In the genomic region with DNA sequence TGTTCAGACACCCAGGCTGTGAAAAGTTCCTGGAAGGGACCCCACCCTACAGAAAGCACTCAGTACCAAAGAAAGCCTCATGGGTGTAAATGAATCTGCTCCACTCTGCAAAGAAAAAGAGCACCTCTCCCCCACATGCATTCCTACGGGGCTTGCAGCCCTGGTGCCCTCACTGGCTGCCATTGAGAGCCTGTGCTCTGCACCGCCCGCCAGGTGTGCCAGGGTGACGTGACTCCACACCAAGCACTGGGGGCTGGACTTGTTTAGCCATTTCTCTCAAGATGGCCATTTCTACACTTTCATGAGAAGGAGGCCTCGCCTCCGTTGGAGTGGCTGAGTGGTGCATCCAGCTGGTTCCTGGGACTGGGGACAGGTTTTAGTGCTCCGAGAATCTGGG, we compare ENCODE assay signal across 26 cellular contexts.
A peak's percentile ranks its signal among the peaks of the same experiment; 100 is the strongest.
DNase-seq lines count a peak whose midpoint lies in the region; ATAC-seq, FAIRE-seq and TF ChIP-seq lines count a peak whose summit lies in the region.
"Had no signal": no experiment of that assay in that cellular context is flagged by ENCODE, and none has a peak within 500 bp of the region (broad histone marks: within the 10 kb centered on the region; RNA-seq: fewer than 3 reads in every experiment).

No MANE protein-coding gene starts in this region.

- H3K9ac ChIP-seq in H1 (replicated peaks in 1 of 4; ENCODE audit: extremely low read depth in 1 of 4, low read depth in 3 of 4, low read length in 3 of 4) (no peak overlapping the region), neuronal stem cell (ENCODE audit: low read depth, low read length, poor library complexity) (no peak overlapping the region)
- H3K9ac ChIP-seq: KMS-11 had no signal

- no peak overlapping the region for H3K4ac ChIP-seq in H1 (replicated peaks; ENCODE audit: insufficient read length, low read depth, low read length)
- no peak overlapping the region for H3K4ac ChIP-seq in neuronal stem cell (ENCODE audit: low read length)

- H2BK120ac ChIP-seq in H1 (replicated peaks; ENCODE audit: low read depth, low read length) (no peak overlapping the region), neuronal stem cell (ENCODE audit: low read depth, low read length) (no peak overlapping the region)

- H2AFZ ChIP-seq in H1 (ENCODE audit: low read length) (no peak overlapping the region), neuronal stem cell (ENCODE audit: low read length) (no peak overlapping the region)

- no peak for TF ChIP-seq EP300 in H1 (IDR thresholded peaks at IDR 0.05; ENCODE audit: borderline replicate concordance in 1 of 2, low read depth in 2 of 2, low read length in 2 of 2)

- TF ChIP-seq POLR2A in H1 (IDR thresholded peaks at IDR 0.05; ENCODE audit: control extremely low read depth in 1 of 2, low read depth in 2 of 2, low read length in 2 of 2), result no peak

- intact Hi-C loops in aorta (cut with DNase I) (no loop called here), upper lobe of right lung (cut with DNase I) (no loop called here)

- 82% methylated on average over 7 of the region's 7 CpGs; no CpG with 5 or more reads in 1 of the 2 experiments for WGBS in H1 (ENCODE audit: extremely low coverage in 1 of 2, insufficient coverage in 1 of 2, insufficient read length in 1 of 2, insufficient replicate concordance in 2 of 2, low coverage in 1 of 2, low lambda C conversion rate in 2 of 2, missing lambda C conversion rate in 1 of 2), 2 experiments
- no CpG with 5 or more reads among the region's 7 CpGs for WGBS in neuronal stem cell (ENCODE audit: extremely low coverage in 2 of 2, insufficient read length in 2 of 2, insufficient replicate concordance in 1 of 2), 2 donors
- 94 to 96% methylated on average over 7 of the region's 7 CpGs for WGBS in aorta, 2 donors

- H3K18ac ChIP-seq in H1 (ENCODE audit: extremely low read depth, low read length) (no peak overlapping the region), neuronal stem cell (ENCODE audit: low read length) (peak overlapping the region; percentile 21)

- H2BK12ac ChIP-seq in H1 (ENCODE audit: low read depth, low read length), result peak overlapping the region; percentile 23; the same call in 1 of the 2 replicates
- no peak overlapping the region for H2BK12ac ChIP-seq in neuronal stem cell (ENCODE audit: low read length)

- H3K9me3 ChIP-seq in H1 (ENCODE audit: insufficient read depth in 2 of 2, low read depth in 1 of 2, low read length in 1 of 2) (peaks cover 0 to 2% of the 10 kb centered on the region in 2 experiments; a peak in 1 of 4 replicates), neuronal stem cell (replicated peaks in 1 of 2; ENCODE audit: control insufficient read depth in 2 of 2, insufficient read depth in 1 of 2, low read depth in 1 of 2, low read length in 2 of 2) (no peaks in the 10 kb centered on the region), aorta (ENCODE audit: control insufficient read depth, low read length) (no peaks in the 10 kb centered on the region), upper lobe of right lung (no peaks in the 10 kb centered on the region)

- TF ChIP-seq CTCF in H1 (IDR thresholded peaks at IDR 0.05; ENCODE audit: control extremely low read depth in 1 of 3, insufficient read depth in 1 of 3, low read depth in 1 of 3, low read length in 3 of 3) (no peak), upper lobe of right lung (IDR thresholded peaks at IDR 0.05) (no peak)

- H3K36me3 Mint-ChIP-seq in activated CD8-positive, alpha-beta memory T cell treated with anti-CD3 and anti-CD28 coated beads, Interleukin-2, amount 10 ng/mL, durations not matched to agents 7 days and 5 days, result no peaks in the 10 kb centered on the region

- H3K4me1 Mint-ChIP-seq in activated CD8-positive, alpha-beta memory T cell treated with anti-CD3 and anti-CD28 coated beads, Interleukin-2, amount 10 ng/mL, durations not matched to agents 7 days and 5 days, result no peaks in the 10 kb centered on the region

- H4K91ac ChIP-seq in H1 (replicated peaks; ENCODE audit: insufficient read length, low read length) (no peak overlapping the region), neuronal stem cell (ENCODE audit: low read depth, low read length, poor library complexity) (no peak overlapping the region)

- H3K4me2 ChIP-seq in H1 (ENCODE audit: insufficient read depth in 1 of 2, low read depth in 2 of 2, low read length in 2 of 2), result no peak overlapping the region
- no peak overlapping the region for H3K4me2 ChIP-seq in neuronal stem cell (ENCODE audit: insufficient read depth, low read length, poor library complexity, severe bottlenecking)
- H3K4me2 ChIP-seq: KMS-11 had no signal

- no peaks in the 10 kb centered on the region for H4K20me1 ChIP-seq in H1 (replicated peaks in 1 of 2; ENCODE audit: control insufficient read depth in 1 of 2, insufficient read depth in 2 of 2, low read length in 2 of 2)

- H3K23ac ChIP-seq in H1 (ENCODE audit: insufficient read length) (no peak overlapping the region), neuronal stem cell (ENCODE audit: low read depth, low read length, poor library complexity) (no peak overlapping the region)

- H3K4me1 ChIP-seq in H1 (replicated peaks in 1 of 4; ENCODE audit: control insufficient read depth in 3 of 4, insufficient read depth in 4 of 4, low read length in 3 of 4) (peaks cover 0 to 6% (median 2%) of the 10 kb centered on the region in 4 experiments; a peak in 3 of 7 replicates), neuronal stem cell (ENCODE audit: control insufficient read depth in 2 of 2, insufficient read depth in 1 of 2, low read depth in 1 of 2, low read length in 2 of 2) (peaks cover 0 to 14% of the 10 kb centered on the region in 2 donors), aorta (ENCODE audit: control insufficient read depth in 1 of 2, insufficient read depth in 2 of 2, low read length in 2 of 2) (no peaks in the 10 kb centered on the region), upper lobe of right lung (peaks cover 14% of the 10 kb centered on the region)

- H3K79me2 ChIP-seq in H1 (ENCODE audit: control insufficient read depth in 1 of 2, insufficient read depth in 2 of 2, low read length in 2 of 2), result no peaks in the 10 kb centered on the region

- no peak for TF ChIP-seq RAD21 in H1 (IDR thresholded peaks at IDR 0.05 in 1 of 2, conservative IDR thresholded peaks at IDR 0.05 in 1 of 2; ENCODE audit: low read depth in 2 of 2, low read length in 2 of 2)

- no peak overlapping the region for H3K4me3 Mint-ChIP-seq in activated CD8-positive, alpha-beta memory T cell treated with anti-CD3 and anti-CD28 coated beads, Interleukin-2, amount 10 ng/mL, durations not matched to agents 7 days and 5 days
- H3K4me3 Mint-ChIP-seq: activated naive CD4-positive, alpha-beta T cell treated with anti-CD3 and anti-CD28 coated beads for 36 hours; effector memory CD8-positive, alpha-beta T cell had no signal

- H3K9me3 Mint-ChIP-seq in activated CD8-positive, alpha-beta memory T cell treated with anti-CD3 and anti-CD28 coated beads, Interleukin-2, amount 10 ng/mL, durations not matched to agents 7 days and 5 days (ENCODE audit: low read depth), result no peaks in the 10 kb centered on the region

- H3K14ac ChIP-seq in H1 (ENCODE audit: insufficient read length) (no peak overlapping the region), neuronal stem cell (ENCODE audit: low read length) (no peak overlapping the region)

- no peaks in the 10 kb centered on the region for H3K23me2 ChIP-seq in H1 (ENCODE audit: low read depth, low read length)

- H2AK5ac ChIP-seq in H1 (ENCODE audit: low read depth, low read length) (no peak overlapping the region), neuronal stem cell (ENCODE audit: low read depth, low read length) (no peak overlapping the region)

- no peak overlapping the region for H3K27ac Mint-ChIP-seq in activated CD8-positive, alpha-beta memory T cell treated with anti-CD3 and anti-CD28 coated beads, Interleukin-2, amount 10 ng/mL, durations not matched to agents 7 days and 5 days
- H3K27ac Mint-ChIP-seq: activated naive CD4-positive, alpha-beta T cell treated with anti-CD3 and anti-CD28 coated beads for 36 hours; effector memory CD8-positive, alpha-beta T cell had no signal

- no peak overlapping the region for H4K8ac ChIP-seq in H1 (ENCODE audit: extremely low read depth, insufficient read depth, low read length)
- H4K8ac ChIP-seq in neuronal stem cell (ENCODE audit: low read depth, low read length), result no peak overlapping the region

- H3K4me3 ChIP-seq in H1 (ENCODE audit: extremely low read depth in 1 of 4, insufficient read depth in 2 of 4, low read depth in 3 of 4, low read length in 4 of 4), result no peak overlapping the region
- H3K4me3 ChIP-seq in neuronal stem cell (ENCODE audit: low read length in 2 of 2), result no peak overlapping the region
- no peak overlapping the region for H3K4me3 ChIP-seq in aorta (ENCODE audit: low read length in 2 of 2)
- H3K4me3 ChIP-seq in upper lobe of right lung, result no peak overlapping the region
- H3K4me3 ChIP-seq: breast epithelium, transverse colon had no signal

- H3K79me1 ChIP-seq in H1 (ENCODE audit: low read depth, low read length), result no peaks in the 10 kb centered on the region
- H3K79me1 ChIP-seq in neuronal stem cell (ENCODE audit: low read depth, low read length), result no peaks in the 10 kb centered on the region

- no peaks in the 10 kb centered on the region for H3K27me3 Mint-ChIP-seq in activated CD8-positive, alpha-beta memory T cell treated with anti-CD3 and anti-CD28 coated beads, Interleukin-2, amount 10 ng/mL, durations not matched to agents 7 days and 5 days

- H3K36me3 ChIP-seq in H1 (ENCODE audit: control insufficient read depth in 2 of 4, insufficient read depth in 4 of 4, low read length in 3 of 4), result no peaks in the 10 kb centered on the region
- H3K36me3 ChIP-seq in neuronal stem cell (replicated peaks in 1 of 2; ENCODE audit: control insufficient read depth in 2 of 2, insufficient read depth in 2 of 2, low read length in 2 of 2), result no peaks in the 10 kb centered on the region
- H3K36me3 ChIP-seq in aorta (ENCODE audit: control insufficient read depth in 1 of 2, insufficient read depth in 2 of 2, low read length in 1 of 2), result no peaks in the 10 kb centered on the region
- H3K36me3 ChIP-seq in upper lobe of right lung, result no peaks in the 10 kb centered on the region
- H3K36me3 ChIP-seq: breast epithelium had no signal

- ATAC-seq in activated CD8-positive, alpha-beta memory T cell treated with anti-CD3 and anti-CD28 coated beads, Interleukin-2, amount 10 ng/mL, durations not matched to agents 7 days and 5 days, result no peak
- ATAC-seq in aorta (ENCODE audit: low FRiP score), result no peak
- ATAC-seq in GM18873 (IDR thresholded peaks at IDR 0.05; ENCODE audit: low FRiP score, unreplicated experiment), result no peak
- ATAC-seq in GM18519 (IDR thresholded peaks at IDR 0.05; ENCODE audit: low FRiP score, unreplicated experiment), result no peak
- no peak for ATAC-seq in upper lobe of right lung
- ATAC-seq: effector memory CD8-positive, alpha-beta T cell had no signal

- H2BK5ac ChIP-seq in H1 (ENCODE audit: low read depth, low read length) (no peak overlapping the region), neuronal stem cell (ENCODE audit: low read length) (no peak overlapping the region)

- CTCF ChIA-PET in activated CD8-positive, alpha-beta memory T cell treated with anti-CD3 and anti-CD28 coated beads, Interleukin-2, amount 10 ng/mL, durations not matched to agents 7 days and 5 days (lab: Charles Lee), result no interaction called here
- CTCF ChIA-PET in H1 (lab: Charles Lee; ENCODE audit: partially characterized antibody), result interaction anchor here (0.9 kb wide), 1 partner anchor 36 kb away, joined by 3 read pairs; no protein-coding TSS in a partner anchor

- no peak overlapping the region for H2BK15ac ChIP-seq in H1 (ENCODE audit: low read length)
- no peak overlapping the region for H2BK15ac ChIP-seq in neuronal stem cell (ENCODE audit: low read length)

- no peak overlapping the region for H2BK20ac ChIP-seq in H1 (ENCODE audit: low read length)

- no peak overlapping the region for H4K5ac ChIP-seq in H1 (ENCODE audit: insufficient read length, low read depth, low read length)

- FAIRE-seq in H1 (lab: Jason Lieb, UNC), result no peak
- FAIRE-seq: colon, G401.6, H54, HTR-8/SVneo had no signal

- POLR2A ChIA-PET in H1 (lab: Charles Lee; ENCODE audit: partially characterized antibody), result no interaction called here

- H3K27ac ChIP-seq in H1 (ENCODE audit: low read depth, low read length) (no peak overlapping the region), neuronal stem cell (replicated peaks; ENCODE audit: low read length) (no peak overlapping the region), aorta (ENCODE audit: low read depth in 1 of 2, low read length in 2 of 2) (no peak overlapping the region), upper lobe of right lung (no peak overlapping the region)
- H3K27ac ChIP-seq: KMS-11, transverse colon had no signal

- no peak overlapping the region for H3K56ac ChIP-seq in H1 (replicated peaks; ENCODE audit: insufficient read length, low read depth, low read length)

- H3K27me3 ChIP-seq in H1 (replicated peaks in 1 of 4; ENCODE audit: control insufficient read depth in 3 of 4, extremely low read depth in 1 of 4, insufficient read depth in 3 of 4, low read length in 3 of 4) (no peaks in the 10 kb centered on the region), neuronal stem cell (ENCODE audit: control insufficient read depth in 3 of 3, insufficient read depth in 3 of 3, low read depth in 1 of 3, low read length in 3 of 3) (peaks cover 0 to 4% (median 0%) of the 10 kb centered on the region in 3 experiments), aorta (ENCODE audit: control insufficient read depth in 1 of 2, insufficient read depth in 2 of 2, low read length in 1 of 2) (no peaks in the 10 kb centered on the region), upper lobe of right lung (no peaks in the 10 kb centered on the region)
- H3K27me3 ChIP-seq: breast epithelium, transverse colon had no signal

- DNase-seq in activated CD8-positive, alpha-beta memory T cell treated with anti-CD3 and anti-CD28 coated beads, Interleukin-2, amount 10 ng/mL, durations not matched to agents 7 days and 5 days, result peak; percentile 35
- DNase-seq in activated CD8-positive, alpha-beta memory T cell treated with anti-CD3 and anti-CD28 coated beads, Interleukin-2, amount 50 U/mL, for 48 hours, result no peak
- DNase-seq in H1 (ENCODE audit: low read depth in 1 of 2, low spot score in 2 of 2) (peak in 1 of 2 experiments; percentile 34), neuronal stem cell (ENCODE audit: low spot score) (no peak), aorta (peak; percentile 10 to 42), upper lobe of right lung (no peak)
- DNase-seq: ACHN; activated CD4-positive, alpha-beta T cell treated with anti-CD3 and anti-CD28 coated beads for 4 hours; activated naive CD4-positive, alpha-beta T cell treated with anti-CD3 and anti-CD28 coated beads for 36 hours; amygdala; effector memory CD8-positive, alpha-beta T cell; foreskin fibroblast; mesenchymal stem cell; NCI-H1417 treated with DMSO at 0.1 percent for 48 hours; NCI-H2081 treated with DMSO at 0.1 percent for 48 hours; NCI-H446 treated with DMSO at 0.1 percent for 48 hours; SHP77; transverse colon had no signal

Comparison
In these comparisons a context has a peak if more than half of its experiments do, and no peak if none do; other contexts are left out.
1. DNase-seq: peak in activated CD8-positive, alpha-beta memory T cell treated with anti-CD3 and anti-CD28 coated beads, Interleukin-2, amount 10 ng/mL, durations not matched to agents 7 days and 5 days (single experiment) and aorta (2 of 2); none in activated CD8-positive, alpha-beta memory T cell treated with anti-CD3 and anti-CD28 coated beads, Interleukin-2, amount 50 U/mL, for 48 hours (single experiment), neuronal stem cell (single experiment) and upper lobe of right lung (single experiment).